In the genomic region with DNA sequence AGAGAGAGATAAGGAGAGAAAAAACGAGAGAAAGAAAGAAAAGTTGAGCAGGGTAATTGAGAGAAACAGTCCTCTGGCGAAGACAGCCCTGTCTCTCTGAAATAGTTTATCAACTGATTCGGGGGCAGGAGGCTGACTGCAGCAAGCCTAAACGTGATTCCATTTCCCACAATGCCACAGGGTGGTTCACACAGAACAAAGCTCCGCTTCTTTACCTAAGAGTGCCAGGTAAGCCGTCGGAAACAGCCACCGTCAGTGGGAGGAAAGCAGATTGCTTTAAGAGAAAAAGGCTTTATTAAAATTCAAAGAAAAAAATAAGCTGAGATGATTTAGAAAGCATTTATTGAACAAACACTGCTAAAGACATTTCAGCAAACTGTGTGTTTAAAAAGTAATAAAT, we compare ENCODE assay signal across 23 cellular contexts.
"Had no signal": no experiment of that assay in that cellular context is flagged by ENCODE, and none has a peak within 500 bp of the region (broad histone marks: within the 10 kb centered on the region; RNA-seq: fewer than 3 reads in every experiment).

No MANE protein-coding gene starts in this region.

- H3K27me3 ChIP-seq: right lobe of liver, stomach, thyroid gland, upper lobe of right lung had no signal

- H3K27ac ChIP-seq: right lobe of liver, stomach, thyroid gland, upper lobe of right lung had no signal

- H3K9me3 Mint-ChIP-seq: activated CD4-positive, alpha-beta memory T cell treated with anti-CD3 and anti-CD28 coated beads for 36 hours; activated CD4-positive, alpha-beta T cell treated with anti-CD3 and anti-CD28 coated beads, Interleukin-2, amount 10 ng/mL, durations not matched to agents 24 days and 14 days; activated naive CD8-positive, alpha-beta T cell treated with anti-CD3 and anti-CD28 coated beads, Interleukin-2, amount 50 U/mL, for 24 hours; activated T-helper 1 cell treated with anti-CD3 and anti-CD28 coated beads, Interleukin-12 subunit alpha, Interleukin-12 subunit beta, Interleukin-2, Interleukin-4 antibody, amounts not matched to agents 30 ng/mL and 10 ng/mL and 1 ng/mL, durations not matched to agents 14 hours and 24 hours and 36 hours; naive thymus-derived CD8-positive, alpha-beta T cell; stimulated activated naive B cell treated with anti-CD40 and anti-IgM and Interleukin-4, amounts not matched to agents 10 μg/mL and 1 μg/mL and 100 μg/mL, for 72 hours had no signal

- H3K4me1 Mint-ChIP-seq: activated CD4-positive, alpha-beta T cell treated with anti-CD3 and anti-CD28 coated beads, Interleukin-2, amount 10 ng/mL, durations not matched to agents 24 days and 14 days; activated naive CD8-positive, alpha-beta T cell treated with anti-CD3 and anti-CD28 coated beads, Interleukin-2, amount 50 U/mL, for 24 hours; naive thymus-derived CD8-positive, alpha-beta T cell; stimulated activated naive B cell treated with anti-CD40 and anti-IgM and Interleukin-4, amounts not matched to agents 10 μg/mL and 1 μg/mL and 100 μg/mL, for 72 hours; T-helper 17 cell had no signal

- H3K4me3 Mint-ChIP-seq: activated CD4-positive, alpha-beta memory T cell treated with anti-CD3 and anti-CD28 coated beads for 36 hours; activated CD4-positive, alpha-beta T cell treated with anti-CD3 and anti-CD28 coated beads, Interleukin-2, amount 10 ng/mL, durations not matched to agents 24 days and 14 days; activated naive CD8-positive, alpha-beta T cell treated with anti-CD3 and anti-CD28 coated beads, Interleukin-2, amount 50 U/mL, for 24 hours; activated T-helper 1 cell treated with anti-CD3 and anti-CD28 coated beads, Interleukin-12 subunit alpha, Interleukin-12 subunit beta, Interleukin-2, Interleukin-4 antibody, amounts not matched to agents 30 ng/mL and 10 ng/mL and 1 ng/mL, durations not matched to agents 14 hours and 24 hours and 36 hours; naive thymus-derived CD8-positive, alpha-beta T cell; stimulated activated naive B cell treated with anti-CD40 and anti-IgM and Interleukin-4, amounts not matched to agents 10 μg/mL and 1 μg/mL and 100 μg/mL, for 72 hours; T-helper 17 cell had no signal

- ATAC-seq: activated naive CD8-positive, alpha-beta T cell treated with anti-CD3 and anti-CD28 coated beads, Interleukin-2, amount 50 U/mL, for 24 hours; left cardiac atrium; naive thymus-derived CD8-positive, alpha-beta T cell; right lobe of liver; stimulated activated naive B cell treated with anti-CD40 and anti-IgM and Interleukin-4, amounts not matched to agents 10 μg/mL and 1 μg/mL and 100 μg/mL, for 72 hours; T-helper 17 cell; upper lobe of right lung had no signal

- H3K36me3 Mint-ChIP-seq: activated CD4-positive, alpha-beta memory T cell treated with anti-CD3 and anti-CD28 coated beads for 36 hours; naive thymus-derived CD8-positive, alpha-beta T cell; stimulated activated naive B cell treated with anti-CD40 and anti-IgM and Interleukin-4, amounts not matched to agents 10 μg/mL and 1 μg/mL and 100 μg/mL, for 72 hours had no signal

- DNase-seq: activated CD4-positive, alpha-beta memory T cell treated with anti-CD3 and anti-CD28 coated beads for 36 hours; activated CD4-positive, alpha-beta T cell treated with anti-CD3 and anti-CD28 coated beads, Interleukin-2, amount 10 ng/mL, durations not matched to agents 24 days and 14 days; activated CD4-positive, CD25-positive, alpha-beta regulatory T cell treated with anti-CD3 and anti-CD28 coated beads, Interleukin-2, amount 50 U/mL, for 72 hours; activated CD8-positive, alpha-beta memory T cell treated with anti-CD3 and anti-CD28 coated beads, Interleukin-2, amount 50 U/mL, for 4 hours; activated gamma-delta T cell; activated naive CD4-positive, alpha-beta T cell treated with anti-CD3 and anti-CD28 coated beads, Interleukin-2, amount 50 U/mL, for 16 hours; activated naive CD8-positive, alpha-beta T cell treated with anti-CD3 and anti-CD28 coated beads, Interleukin-2, amount 50 U/mL, for 24 hours; activated T-cell treated with anti-CD3 and anti-CD28 coated beads, Interleukin-2, amount 50 U/mL, for 1 hour; amygdala; central memory CD4-positive, alpha-beta T cell; foreskin fibroblast; islet precursor cell; left cardiac atrium; naive thymus-derived CD8-positive, alpha-beta T cell; right lobe of liver; stimulated activated CD4-positive, alpha-beta T cell treated with anti-CD3 and anti-CD28 coated beads, Interleukin-1b, Interleukin-23, amount 100 ng/mL, for 48 hours; stimulated activated naive B cell treated with anti-CD40 and anti-IgM and Interleukin-4, amounts not matched to agents 10 μg/mL and 1 μg/mL and 100 μg/mL, for 72 hours; stomach; T-helper 17 cell; T1000; thyroid gland; upper lobe of right lung had no signal

- H3K4me1 ChIP-seq: right lobe of liver, thyroid gland, upper lobe of right lung had no signal

- H3K27me3 Mint-ChIP-seq: activated CD4-positive, alpha-beta memory T cell treated with anti-CD3 and anti-CD28 coated beads for 36 hours; activated CD4-positive, alpha-beta T cell treated with anti-CD3 and anti-CD28 coated beads, Interleukin-2, amount 10 ng/mL, durations not matched to agents 24 days and 14 days; activated naive CD8-positive, alpha-beta T cell treated with anti-CD3 and anti-CD28 coated beads, Interleukin-2, amount 50 U/mL, for 24 hours; T-helper 17 cell had no signal

- H3K27ac Mint-ChIP-seq: activated CD4-positive, alpha-beta memory T cell treated with anti-CD3 and anti-CD28 coated beads for 36 hours; activated CD4-positive, alpha-beta T cell treated with anti-CD3 and anti-CD28 coated beads, Interleukin-2, amount 10 ng/mL, durations not matched to agents 24 days and 14 days; activated naive CD8-positive, alpha-beta T cell treated with anti-CD3 and anti-CD28 coated beads, Interleukin-2, amount 50 U/mL, for 24 hours; activated T-helper 1 cell treated with anti-CD3 and anti-CD28 coated beads, Interleukin-12 subunit alpha, Interleukin-12 subunit beta, Interleukin-2, Interleukin-4 antibody, amounts not matched to agents 30 ng/mL and 10 ng/mL and 1 ng/mL, durations not matched to agents 14 hours and 24 hours and 36 hours; naive thymus-derived CD8-positive, alpha-beta T cell; stimulated activated naive B cell treated with anti-CD40 and anti-IgM and Interleukin-4, amounts not matched to agents 10 μg/mL and 1 μg/mL and 100 μg/mL, for 72 hours; T-helper 17 cell had no signal

- H3K9me3 ChIP-seq: right lobe of liver, stomach, thyroid gland, upper lobe of right lung had no signal

- H3K4me3 ChIP-seq: right lobe of liver, stomach, thyroid gland, upper lobe of right lung had no signal

- H3K36me3 ChIP-seq: right lobe of liver, stomach, thyroid gland, upper lobe of right lung had no signal
